Comparison of ENCODE assay signal across 10 cellular contexts in genomic region chr13:62014299-62014698, GRCh38.
DNase-seq lines count a peak whose midpoint lies in the region; ATAC-seq and TF ChIP-seq lines count a peak whose summit lies in the region.
"Had no signal": no experiment of that assay in that cellular context is flagged by ENCODE, and none has a peak within 500 bp of the region (broad histone marks: within the 10 kb centered on the region; RNA-seq: fewer than 3 reads in every experiment).

No MANE protein-coding gene starts in this region.

- intact Hi-C loops in PC-9 (cut with micrococcal nuclease; ENCODE audit: unreplicated experiment) = loop anchor here (10.0 kb wide), 1 partner anchor 341 kb away; no protein-coding TSS in a partner anchor

- TF ChIP-seq CTCF in PC-9 (conservative IDR thresholded peaks at IDR 0.05) = peak; percentile 51; the same call in 1 of the 2 replicates
- TF ChIP-seq CTCF in foreskin keratinocyte (conservative IDR thresholded peaks at IDR 0.05) = peak; percentile 18
- no peak for TF ChIP-seq CTCF in GM13976 (IDR thresholded peaks at IDR 0.05; ENCODE audit: borderline replicate concordance, control extremely low read depth, extremely low read depth, insufficient read depth, missing control alignments)

- peak overlapping the region; percentile 51 for H3K9ac ChIP-seq in Karpas-422 (ENCODE audit: low read length)

- DNase-seq in AML-193 (lab: John Stamatoyannopoulos, UW) (peak; percentile 17 to 26), Karpas-422 (peak; percentile 87), PC-9 (no peak), foreskin keratinocyte (no peak), COLO668 (lab: John Stamatoyannopoulos, UW; ENCODE audit: unreplicated experiment) (no peak), GM13976 (ENCODE audit: low spot score) (no peak)
- DNase-seq: colonic mucosa, uterus had no signal

- no peak overlapping the region for H3K27ac ChIP-seq in Karpas-422 (ENCODE audit: low read length)
- H3K27ac ChIP-seq in PC-9 = no peak overlapping the region
- H3K27ac ChIP-seq in foreskin keratinocyte = no peak overlapping the region
- H3K27ac ChIP-seq: colonic mucosa, uterus had no signal

- H3K9me2 ChIP-seq in Karpas-422 (replicated peaks; ENCODE audit: insufficient read depth, low read length) = no peaks in the 10 kb centered on the region
- no peaks in the 10 kb centered on the region for H3K9me2 ChIP-seq in PC-9 (ENCODE audit: insufficient read depth)

- no peaks in the 10 kb centered on the region for H3K9me3 ChIP-seq in Karpas-422 (ENCODE audit: low read length)
- no peaks in the 10 kb centered on the region for H3K9me3 ChIP-seq in PC-9 (ENCODE audit: insufficient read depth, low read depth)
- H3K9me3 ChIP-seq: colonic mucosa, uterus had no signal

- H2AFZ ChIP-seq in Karpas-422 (ENCODE audit: low read length) = peak overlapping the region; percentile 82
- no peak overlapping the region for H2AFZ ChIP-seq in PC-9

- H3K27me3 ChIP-seq in Karpas-422 (ENCODE audit: low read length) = no peaks in the 10 kb centered on the region
- H3K27me3 ChIP-seq in PC-9 (ENCODE audit: insufficient read depth, low read depth) = no peaks in the 10 kb centered on the region
- H3K27me3 ChIP-seq in foreskin keratinocyte = no peaks in the 10 kb centered on the region
- H3K27me3 ChIP-seq: colonic mucosa had no signal

- H3K4me2 ChIP-seq in Karpas-422 (ENCODE audit: low read depth, low read length, poor library complexity, severe bottlenecking) (peak overlapping the region; percentile 65), PC-9 (no peak overlapping the region)

- H3K4me3 ChIP-seq in Karpas-422 (ENCODE audit: low read length) (peak overlapping the region; percentile 59), PC-9 (no peak overlapping the region)
- H3K4me3 ChIP-seq: colonic mucosa, uterus had no signal

- BruUV-seq in PC-9 (replicated peaks; lab: Mats Ljungman, UMichigan) = no TSS peak

- H3K4me1 ChIP-seq in Karpas-422 (ENCODE audit: low read length) = peaks cover 6% of the 10 kb centered on the region
- H3K4me1 ChIP-seq in PC-9 (replicated peaks; ENCODE audit: insufficient read depth) = no peaks in the 10 kb centered on the region
- H3K4me1 ChIP-seq in foreskin keratinocyte = no peaks in the 10 kb centered on the region
- H3K4me1 ChIP-seq: colonic mucosa, uterus had no signal

- H3K79me2 ChIP-seq in Karpas-422 (ENCODE audit: low read length) (no peaks in the 10 kb centered on the region), PC-9 (ENCODE audit: low read depth) (no peaks in the 10 kb centered on the region)

- H4K20me1 ChIP-seq in Karpas-422 (ENCODE audit: insufficient read depth, low read depth, low read length) (no peaks in the 10 kb centered on the region), PC-9 (ENCODE audit: insufficient read depth) (no peaks in the 10 kb centered on the region)

- CTCF ChIA-PET in PC-9 (lab: Charles Lee) = no interaction called here

- POLR2A ChIA-PET in PC-9 (lab: Charles Lee; ENCODE audit: unreplicated experiment) = no interaction called here

- no peaks in the 10 kb centered on the region for H3K36me3 ChIP-seq in Karpas-422 (ENCODE audit: insufficient read depth, low read length)
- H3K36me3 ChIP-seq in PC-9 (ENCODE audit: low read depth) = no peaks in the 10 kb centered on the region
- H3K36me3 ChIP-seq: colonic mucosa had no signal

- no peak for ATAC-seq in foreskin keratinocyte
- ATAC-seq in HG03196 (IDR thresholded peaks at IDR 0.05; ENCODE audit: unreplicated experiment) = no peak
- no peak for ATAC-seq in HG03469 (IDR thresholded peaks at IDR 0.05; ENCODE audit: unreplicated experiment)

- in situ Hi-C loops in GM13976 (cut with MboI; ENCODE audit: low sequenced_read_pairs, unreplicated experiment) = no loop called here

- no peaks in the 10 kb centered on the region for H3F3A ChIP-seq in PC-9 (ENCODE audit: insufficient read depth, low read depth)

Comparison
In these comparisons a context has a peak if more than half of its experiments do, and no peak if none do; other contexts are left out.
1. DNase-seq: peak in AML-193 (2 of 2) and Karpas-422 (single experiment); none in PC-9 (0 of 2), foreskin keratinocyte (0 of 2), COLO668 (single experiment) and GM13976 (single experiment).